Comparison of ENCODE assay signal across 1 cellular context in genomic region chr12:108822458-108823205, GRCh38.
A peak's percentile ranks its signal among the peaks of the same experiment; 100 is the strongest.
TF ChIP-seq lines count a peak whose summit lies in the region.

No MANE protein-coding gene starts in this region.

TF ChIP-seq in K562, 482 proteins besides CTCF, POLR2A, EP300 and RAD21 (continued from another document and continues in another):
- no peak for TF ChIP-seq VEZF1 (CRISPR knock-in tag; IDR thresholded peaks at IDR 0.05)
- TF ChIP-seq HINFP (tag; conservative IDR thresholded peaks at IDR 0.05; ENCODE audit: low read depth) = no peak
- TF ChIP-seq, protein P1, sequence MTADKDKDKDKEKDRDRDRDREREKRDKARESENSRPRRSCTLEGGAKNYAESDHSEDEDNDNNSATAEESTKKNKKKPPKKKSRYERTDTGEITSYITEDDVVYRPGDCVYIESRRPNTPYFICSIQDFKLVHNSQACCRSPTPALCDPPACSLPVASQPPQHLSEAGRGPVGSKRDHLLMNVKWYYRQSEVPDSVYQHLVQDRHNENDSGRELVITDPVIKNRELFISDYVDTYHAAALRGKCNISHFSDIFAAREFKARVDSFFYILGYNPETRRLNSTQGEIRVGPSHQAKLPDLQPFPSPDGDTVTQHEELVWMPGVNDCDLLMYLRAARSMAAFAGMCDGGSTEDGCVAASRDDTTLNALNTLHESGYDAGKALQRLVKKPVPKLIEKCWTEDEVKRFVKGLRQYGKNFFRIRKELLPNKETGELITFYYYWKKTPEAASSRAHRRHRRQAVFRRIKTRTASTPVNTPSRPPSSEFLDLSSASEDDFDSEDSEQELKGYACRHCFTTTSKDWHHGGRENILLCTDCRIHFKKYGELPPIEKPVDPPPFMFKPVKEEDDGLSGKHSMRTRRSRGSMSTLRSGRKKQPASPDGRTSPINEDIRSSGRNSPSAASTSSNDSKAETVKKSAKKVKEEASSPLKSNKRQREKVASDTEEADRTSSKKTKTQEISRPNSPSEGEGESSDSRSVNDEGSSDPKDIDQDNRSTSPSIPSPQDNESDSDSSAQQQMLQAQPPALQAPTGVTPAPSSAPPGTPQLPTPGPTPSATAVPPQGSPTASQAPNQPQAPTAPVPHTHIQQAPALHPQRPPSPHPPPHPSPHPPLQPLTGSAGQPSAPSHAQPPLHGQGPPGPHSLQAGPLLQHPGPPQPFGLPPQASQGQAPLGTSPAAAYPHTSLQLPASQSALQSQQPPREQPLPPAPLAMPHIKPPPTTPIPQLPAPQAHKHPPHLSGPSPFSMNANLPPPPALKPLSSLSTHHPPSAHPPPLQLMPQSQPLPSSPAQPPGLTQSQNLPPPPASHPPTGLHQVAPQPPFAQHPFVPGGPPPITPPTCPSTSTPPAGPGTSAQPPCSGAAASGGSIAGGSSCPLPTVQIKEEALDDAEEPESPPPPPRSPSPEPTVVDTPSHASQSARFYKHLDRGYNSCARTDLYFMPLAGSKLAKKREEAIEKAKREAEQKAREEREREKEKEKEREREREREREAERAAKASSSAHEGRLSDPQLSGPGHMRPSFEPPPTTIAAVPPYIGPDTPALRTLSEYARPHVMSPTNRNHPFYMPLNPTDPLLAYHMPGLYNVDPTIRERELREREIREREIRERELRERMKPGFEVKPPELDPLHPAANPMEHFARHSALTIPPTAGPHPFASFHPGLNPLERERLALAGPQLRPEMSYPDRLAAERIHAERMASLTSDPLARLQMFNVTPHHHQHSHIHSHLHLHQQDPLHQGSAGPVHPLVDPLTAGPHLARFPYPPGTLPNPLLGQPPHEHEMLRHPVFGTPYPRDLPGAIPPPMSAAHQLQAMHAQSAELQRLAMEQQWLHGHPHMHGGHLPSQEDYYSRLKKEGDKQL (CRISPR knock-in tag; IDR thresholded peaks at IDR 0.05; ENCODE audit: borderline replicate concordance) = no peak
- TF ChIP-seq CAMTA2 (CRISPR knock-in tag; conservative IDR thresholded peaks at IDR 0.05) = no peak
- TF ChIP-seq TCF15 (CRISPR knock-in tag; IDR thresholded peaks at IDR 0.05) = no peak
- no peak for TF ChIP-seq SNRNP70 (optimal IDR thresholded peaks at IDR 0.05; ENCODE audit: low read depth, low read length)
- TF ChIP-seq CTBP1 (IDR thresholded peaks at IDR 0.05; ENCODE audit: borderline replicate concordance) = peak; percentile 18; the same call in 1 of the 2 replicates
- peak; percentile 82; the same call in 1 of the 2 replicates for TF ChIP-seq ZNF175 (CRISPR knock-in tag; IDR thresholded peaks at IDR 0.05; ENCODE audit: low read depth)
- TF ChIP-seq ZNF184 (CRISPR knock-in tag; IDR thresholded peaks at IDR 0.05) = no peak
- TF ChIP-seq EHMT2 (IDR thresholded peaks at IDR 0.05) = no peak
- TF ChIP-seq ZC3H8 (IDR thresholded peaks at IDR 0.05) = no peak
- no peak for TF ChIP-seq CBX3 (IDR thresholded peaks at IDR 0.05; ENCODE audit: borderline replicate concordance in 1 of 2, low read length in 2 of 2)
- no peak for TF ChIP-seq XRCC5 (IDR thresholded peaks at IDR 0.05; ENCODE audit: low read depth, low read length)
- TF ChIP-seq, protein P2, sequence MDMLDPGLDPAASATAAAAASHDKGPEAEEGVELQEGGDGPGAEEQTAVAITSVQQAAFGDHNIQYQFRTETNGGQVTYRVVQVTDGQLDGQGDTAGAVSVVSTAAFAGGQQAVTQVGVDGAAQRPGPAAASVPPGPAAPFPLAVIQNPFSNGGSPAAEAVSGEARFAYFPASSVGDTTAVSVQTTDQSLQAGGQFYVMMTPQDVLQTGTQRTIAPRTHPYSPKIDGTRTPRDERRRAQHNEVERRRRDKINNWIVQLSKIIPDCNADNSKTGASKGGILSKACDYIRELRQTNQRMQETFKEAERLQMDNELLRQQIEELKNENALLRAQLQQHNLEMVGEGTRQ (CRISPR knock-in tag; IDR thresholded peaks at IDR 0.05) = no peak
- TF ChIP-seq ZBTB26 (CRISPR knock-in tag; IDR thresholded peaks at IDR 0.05) = no peak
- no peak for TF ChIP-seq FOXM1 (IDR thresholded peaks at IDR 0.05; ENCODE audit: low read depth)
- no peak for TF ChIP-seq FOXM1 (CRISPR knock-in tag; IDR thresholded peaks at IDR 0.05; ENCODE audit: low read depth)
- TF ChIP-seq, protein P3, sequence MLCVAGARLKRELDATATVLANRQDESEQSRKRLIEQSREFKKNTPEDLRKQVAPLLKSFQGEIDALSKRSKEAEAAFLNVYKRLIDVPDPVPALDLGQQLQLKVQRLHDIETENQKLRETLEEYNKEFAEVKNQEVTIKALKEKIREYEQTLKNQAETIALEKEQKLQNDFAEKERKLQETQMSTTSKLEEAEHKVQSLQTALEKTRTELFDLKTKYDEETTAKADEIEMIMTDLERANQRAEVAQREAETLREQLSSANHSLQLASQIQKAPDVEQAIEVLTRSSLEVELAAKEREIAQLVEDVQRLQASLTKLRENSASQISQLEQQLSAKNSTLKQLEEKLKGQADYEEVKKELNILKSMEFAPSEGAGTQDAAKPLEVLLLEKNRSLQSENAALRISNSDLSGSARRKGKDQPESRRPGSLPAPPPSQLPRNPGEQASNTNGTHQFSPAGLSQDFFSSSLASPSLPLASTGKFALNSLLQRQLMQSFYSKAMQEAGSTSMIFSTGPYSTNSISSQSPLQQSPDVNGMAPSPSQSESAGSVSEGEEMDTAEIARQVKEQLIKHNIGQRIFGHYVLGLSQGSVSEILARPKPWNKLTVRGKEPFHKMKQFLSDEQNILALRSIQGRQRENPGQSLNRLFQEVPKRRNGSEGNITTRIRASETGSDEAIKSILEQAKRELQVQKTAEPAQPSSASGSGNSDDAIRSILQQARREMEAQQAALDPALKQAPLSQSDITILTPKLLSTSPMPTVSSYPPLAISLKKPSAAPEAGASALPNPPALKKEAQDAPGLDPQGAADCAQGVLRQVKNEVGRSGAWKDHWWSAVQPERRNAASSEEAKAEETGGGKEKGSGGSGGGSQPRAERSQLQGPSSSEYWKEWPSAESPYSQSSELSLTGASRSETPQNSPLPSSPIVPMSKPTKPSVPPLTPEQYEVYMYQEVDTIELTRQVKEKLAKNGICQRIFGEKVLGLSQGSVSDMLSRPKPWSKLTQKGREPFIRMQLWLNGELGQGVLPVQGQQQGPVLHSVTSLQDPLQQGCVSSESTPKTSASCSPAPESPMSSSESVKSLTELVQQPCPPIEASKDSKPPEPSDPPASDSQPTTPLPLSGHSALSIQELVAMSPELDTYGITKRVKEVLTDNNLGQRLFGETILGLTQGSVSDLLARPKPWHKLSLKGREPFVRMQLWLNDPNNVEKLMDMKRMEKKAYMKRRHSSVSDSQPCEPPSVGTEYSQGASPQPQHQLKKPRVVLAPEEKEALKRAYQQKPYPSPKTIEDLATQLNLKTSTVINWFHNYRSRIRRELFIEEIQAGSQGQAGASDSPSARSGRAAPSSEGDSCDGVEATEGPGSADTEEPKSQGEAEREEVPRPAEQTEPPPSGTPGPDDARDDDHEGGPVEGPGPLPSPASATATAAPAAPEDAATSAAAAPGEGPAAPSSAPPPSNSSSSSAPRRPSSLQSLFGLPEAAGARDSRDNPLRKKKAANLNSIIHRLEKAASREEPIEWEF (CRISPR knock-in tag; IDR thresholded peaks at IDR 0.05) = no peak
- no peak for TF ChIP-seq MIER1 (IDR thresholded peaks at IDR 0.05; ENCODE audit: low read depth)
- TF ChIP-seq COPS2 (conservative IDR thresholded peaks at IDR 0.05) = no peak
- TF ChIP-seq FOXK1 (CRISPR knock-in tag; IDR thresholded peaks at IDR 0.05; ENCODE audit: borderline replicate concordance) = no peak
- no peak for TF ChIP-seq HDAC2 (IDR thresholded peaks at IDR 0.05)
- TF ChIP-seq MAFF (IDR thresholded peaks at IDR 0.05; ENCODE audit: low read length) = no peak
- TF ChIP-seq PRDM10 (IDR thresholded peaks at IDR 0.05; ENCODE audit: partially characterized antibody) = no peak
- no peak for TF ChIP-seq PML (IDR thresholded peaks at IDR 0.05; ENCODE audit: low read length)
- TF ChIP-seq NFE2L1 (tag; IDR thresholded peaks at IDR 0.05; ENCODE audit: borderline replicate concordance, low read depth) = no peak
- TF ChIP-seq ZNF133 (CRISPR knock-in tag; IDR thresholded peaks at IDR 0.05) = no peak
- 0 out of 2 replicates have a peak, but pooled peaks have one; percentile 21 for TF ChIP-seq LCOR (CRISPR knock-in tag; IDR thresholded peaks at IDR 0.05)
- no peak for TF ChIP-seq SRSF3 (IDR thresholded peaks at IDR 0.05; ENCODE audit: insufficient read depth, low read length)
- TF ChIP-seq, protein P4, sequence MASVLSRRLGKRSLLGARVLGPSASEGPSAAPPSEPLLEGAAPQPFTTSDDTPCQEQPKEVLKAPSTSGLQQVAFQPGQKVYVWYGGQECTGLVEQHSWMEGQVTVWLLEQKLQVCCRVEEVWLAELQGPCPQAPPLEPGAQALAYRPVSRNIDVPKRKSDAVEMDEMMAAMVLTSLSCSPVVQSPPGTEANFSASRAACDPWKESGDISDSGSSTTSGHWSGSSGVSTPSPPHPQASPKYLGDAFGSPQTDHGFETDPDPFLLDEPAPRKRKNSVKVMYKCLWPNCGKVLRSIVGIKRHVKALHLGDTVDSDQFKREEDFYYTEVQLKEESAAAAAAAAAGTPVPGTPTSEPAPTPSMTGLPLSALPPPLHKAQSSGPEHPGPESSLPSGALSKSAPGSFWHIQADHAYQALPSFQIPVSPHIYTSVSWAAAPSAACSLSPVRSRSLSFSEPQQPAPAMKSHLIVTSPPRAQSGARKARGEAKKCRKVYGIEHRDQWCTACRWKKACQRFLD (CRISPR knock-in tag; IDR thresholded peaks at IDR 0.05) = peak; percentile 59; the same call in 1 of the 2 replicates
- no peak for TF ChIP-seq MAZ (CRISPR knock-in tag; conservative IDR thresholded peaks at IDR 0.05 in 1 of 2, IDR thresholded peaks at IDR 0.05 in 1 of 2)
- TF ChIP-seq ZNF79 (CRISPR knock-in tag; IDR thresholded peaks at IDR 0.05; ENCODE audit: low read depth) = no peak
- peak in 1 of 2 experiments; percentile 21; a peak in 1 of 4 replicates for TF ChIP-seq NRF1 (conservative IDR thresholded peaks at IDR 0.05 in 1 of 2, IDR thresholded peaks at IDR 0.05 in 1 of 2)
- no peak for TF ChIP-seq DACH1 (IDR thresholded peaks at IDR 0.05; ENCODE audit: partially characterized antibody)
- TF ChIP-seq SMAD1 (IDR thresholded peaks at IDR 0.05; ENCODE audit: low read depth, low read length, partially characterized antibody) = no peak
- TF ChIP-seq CBX2 (IDR thresholded peaks at IDR 0.05; ENCODE audit: insufficient read depth, low read length, poor library complexity, severe bottlenecking) = no peak
- TF ChIP-seq, protein P5, sequence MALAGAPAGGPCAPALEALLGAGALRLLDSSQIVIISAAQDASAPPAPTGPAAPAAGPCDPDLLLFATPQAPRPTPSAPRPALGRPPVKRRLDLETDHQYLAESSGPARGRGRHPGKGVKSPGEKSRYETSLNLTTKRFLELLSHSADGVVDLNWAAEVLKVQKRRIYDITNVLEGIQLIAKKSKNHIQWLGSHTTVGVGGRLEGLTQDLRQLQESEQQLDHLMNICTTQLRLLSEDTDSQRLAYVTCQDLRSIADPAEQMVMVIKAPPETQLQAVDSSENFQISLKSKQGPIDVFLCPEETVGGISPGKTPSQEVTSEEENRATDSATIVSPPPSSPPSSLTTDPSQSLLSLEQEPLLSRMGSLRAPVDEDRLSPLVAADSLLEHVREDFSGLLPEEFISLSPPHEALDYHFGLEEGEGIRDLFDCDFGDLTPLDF (CRISPR knock-in tag; IDR thresholded peaks at IDR 0.05) = no peak
